In genomic region chr19:54001496-54001895, GRCh38 we compare ENCODE assay signal across 18 cellular contexts. TPM values are rescaled to one million over a fixed set of nuclear protein-coding genes. Genes with fewer than 3 reads are reported as not detected.
DNase-seq lines count a peak whose midpoint lies in the region; ATAC-seq and TF ChIP-seq lines count a peak whose summit lies in the region.
"Had no signal": no experiment of that assay in that cellular context is flagged by ENCODE, and none has a peak within 500 bp of the region (broad histone marks: within the 10 kb centered on the region; RNA-seq: fewer than 3 reads in every experiment).

No MANE protein-coding gene starts in this region.

- H3K27ac ChIP-seq in PC-3 (ENCODE audit: low read length) = peak overlapping the region; percentile 75
- H3K27ac ChIP-seq in RWPE2 (ENCODE audit: poor library complexity, severe bottlenecking) = peak overlapping the region; percentile 32
- peak overlapping the region; percentile 51 for H3K27ac ChIP-seq in neural cell (ENCODE audit: low read length)
- H3K27ac ChIP-seq: BLaER1 treated with 17β-estradiol and CSF1 and Interleukin-3, amounts not matched to agents 10 nM and 100 nM had no signal

- intact Hi-C loops in PC-3 (cut with micrococcal nuclease) = no loop called here

- POLR2A ChIA-PET in PC-3 (lab: Charles Lee; ENCODE audit: unreplicated experiment) = no interaction called here

- no peaks in the 10 kb centered on the region for H3K36me3 ChIP-seq in PC-3 (ENCODE audit: low read depth, low read length)
- no peaks in the 10 kb centered on the region for H3K36me3 ChIP-seq in RWPE2 (ENCODE audit: low read depth)
- no peaks in the 10 kb centered on the region for H3K36me3 ChIP-seq in neural cell (ENCODE audit: insufficient read depth, low read length)
- H3K36me3 ChIP-seq: BE2C, HAP-1 had no signal

- H3K79me2 ChIP-seq in PC-3 (ENCODE audit: low read length) (no peaks in the 10 kb centered on the region), neural cell (replicated peaks; ENCODE audit: insufficient read depth, low read length) (no peaks in the 10 kb centered on the region)

- H3K9ac ChIP-seq in PC-3 (ENCODE audit: low read length) (no peak overlapping the region; the same call in 1 of the 2 replicates), neural cell (ENCODE audit: low read length) (no peak overlapping the region)
- H3K9ac ChIP-seq: BLaER1 treated with 17β-estradiol and CSF1 and Interleukin-3, amounts not matched to agents 10 nM and 100 nM had no signal

- no peak for TF ChIP-seq CTCF in PC-3 (conservative IDR thresholded peaks at IDR 0.05; ENCODE audit: low read depth, low read length)
- TF ChIP-seq CTCF in RWPE2 (IDR thresholded peaks at IDR 0.05; ENCODE audit: poor library complexity, severe bottlenecking) = no peak
- TF ChIP-seq CTCF in neural cell (IDR thresholded peaks at IDR 0.05; ENCODE audit: poor library complexity, severe bottlenecking) = no peak
- no peak for TF ChIP-seq CTCF in GM10266 (IDR thresholded peaks at IDR 0.05; ENCODE audit: control insufficient read depth, insufficient read depth, low read depth, missing control alignments)

- H3F3A ChIP-seq in PC-3 (ENCODE audit: low read length, unreplicated experiment) (no peaks in the 10 kb centered on the region), neural cell (ENCODE audit: insufficient read depth, low read length, poor library complexity, severe bottlenecking) (no peaks in the 10 kb centered on the region)

- H4K20me1 ChIP-seq in PC-3 (ENCODE audit: low read length) (no peaks in the 10 kb centered on the region), neural cell (ENCODE audit: insufficient read depth) (no peaks in the 10 kb centered on the region)
- H4K20me1 ChIP-seq: BLaER1 treated with 17β-estradiol and CSF1 and Interleukin-3, amounts not matched to agents 10 nM and 100 nM had no signal

- no peak for TF ChIP-seq RAD21 in neural cell (conservative IDR thresholded peaks at IDR 0.05)

- CTCF ChIA-PET in PC-3 (lab: Charles Lee) = interaction anchor here (0.7 kb wide), 1 partner anchor 64 kb away, joined by 5 read pairs; no protein-coding TSS in a partner anchor

- H3K4me3 ChIP-seq in PC-3 (ENCODE audit: low read length) = no peak overlapping the region
- no peak overlapping the region for H3K4me3 ChIP-seq in RWPE2 (ENCODE audit: severe bottlenecking)
- H3K4me3 ChIP-seq in neural cell (ENCODE audit: low read length) = no peak overlapping the region
- H3K4me3 ChIP-seq: BLaER1 treated with 17β-estradiol and CSF1 and Interleukin-3, amounts not matched to agents 10 nM and 100 nM; GM23338; HAP-1 had no signal

- TF ChIP-seq EP300 in neural cell (conservative IDR thresholded peaks at IDR 0.05; ENCODE audit: poor library complexity, severe bottlenecking) = peak; percentile 95

- DNase-seq in PC-3 (no peak), RWPE2 (ENCODE audit: low spot score) (no peak), NCI-H774 (lab: John Stamatoyannopoulos, UW) (no peak), GM10266 (ENCODE audit: extremely low spot score) (no peak), NCI-H2227 treated with DMSO at 0.1 percent for 48 hours (lab: John Stamatoyannopoulos, UW) (no peak)
- DNase-seq: BE2C; CD4-positive, alpha-beta T cell; CD8-positive, alpha-beta memory T cell; DMS53; DMS79 treated with DMSO at 0.1 percent for 48 hours; GF-D8; HFFc6 had no signal

- H3K4me2 ChIP-seq in PC-3 (ENCODE audit: low read length) (peak overlapping the region; percentile 64; the same call in 1 of the 2 replicates), neural cell (ENCODE audit: low read length) (no peak overlapping the region)
- H3K4me2 ChIP-seq: GM23338 had no signal

- ATAC-seq in PC-3 = no peak
- no peak for ATAC-seq in RWPE2 (ENCODE audit: low read depth)
- ATAC-seq: GM23338 had no signal

- no TSS peak for BruUV-seq in PC-3 (replicated peaks; lab: Mats Ljungman, UMichigan)

- H2AFZ ChIP-seq in PC-3 (ENCODE audit: low read length) (no peak overlapping the region), neural cell (ENCODE audit: low read depth, low read length) (no peak overlapping the region)
- H2AFZ ChIP-seq: GM23338 had no signal

- H3K4me1 ChIP-seq in PC-3 (ENCODE audit: insufficient read depth, low read length) (peaks cover 21% of the 10 kb centered on the region), RWPE2 (ENCODE audit: insufficient read depth, poor library complexity, severe bottlenecking) (no peaks in the 10 kb centered on the region)
- H3K4me1 ChIP-seq: BE2C, HAP-1 had no signal

- H3K27me3 ChIP-seq in PC-3 (ENCODE audit: low read length) = no peaks in the 10 kb centered on the region; the same call in 1 of the 2 replicates
- H3K27me3 ChIP-seq in RWPE2 (ENCODE audit: insufficient read depth, poor library complexity, severe bottlenecking) = no peaks in the 10 kb centered on the region
- H3K27me3 ChIP-seq in neural cell (ENCODE audit: insufficient read depth, low read depth, low read length) = no peaks in the 10 kb centered on the region
- H3K27me3 ChIP-seq: BLaER1 treated with 17β-estradiol and CSF1 and Interleukin-3, amounts not matched to agents 10 nM and 100 nM had no signal

- H3K9me2 ChIP-seq in PC-3 (replicated peaks; ENCODE audit: low read length) (no peaks in the 10 kb centered on the region), neural cell (ENCODE audit: insufficient read depth, low read length) (no peaks in the 10 kb centered on the region)

- H3K9me3 ChIP-seq in PC-3 (ENCODE audit: low read length) = no peaks in the 10 kb centered on the region
- no peaks in the 10 kb centered on the region for H3K9me3 ChIP-seq in RWPE2 (ENCODE audit: severe bottlenecking)
- no peaks in the 10 kb centered on the region for H3K9me3 ChIP-seq in neural cell (ENCODE audit: low read length)
- H3K9me3 ChIP-seq: BE2C; BLaER1 treated with 17β-estradiol and CSF1 and Interleukin-3, amounts not matched to agents 10 nM and 100 nM; HAP-1 had no signal

TF ChIP-seq in neural cell, 6 proteins besides CTCF, POLR2A, EP300 and RAD21:
- TF ChIP-seq POLR2AphosphoS5 (IDR thresholded peaks at IDR 0.05) (peak; percentile 85), MXI1 (conservative IDR thresholded peaks at IDR 0.05; ENCODE audit: poor library complexity, severe bottlenecking) (no peak), SMC3 (conservative IDR thresholded peaks at IDR 0.05; ENCODE audit: poor library complexity) (no peak), REST (IDR thresholded peaks at IDR 0.05; ENCODE audit: borderline replicate concordance) (peak; percentile 62)

RNA-seq across cellular contexts. Expression of gene CACNG6, which starts 10.1 kb away (rescaled TPM):
- 1.8 TPM in 1 of 2 replicates, not detected in the other for total RNA-seq in PC-3 (2014; rRNA removed)
- polyA plus RNA-seq in neural cell = 0.28 and 0.60 TPM in 2 replicates
- polyA minus RNA-seq in neural cell = 0.46 and 0.97 TPM in 2 replicates
- total RNA-seq: CD4-positive, alpha-beta T cell; CD8-positive, alpha-beta memory T cell; G401; HFFc6 had no signal
- polyA plus RNA-seq: CD8-positive, alpha-beta memory T cell had no signal

RNA-seq across cellular contexts. Expression of gene CACNG8, which starts 38.8 kb away (rescaled TPM):
- 0.15 and 0.23 TPM in 2 replicates for total RNA-seq in PC-3 (2014; rRNA removed)
- 3.3 and 6.0 TPM in 2 replicates for polyA plus RNA-seq in neural cell
- polyA minus RNA-seq in neural cell = 8.5 and 9.4 TPM in 2 replicates
- total RNA-seq: CD4-positive, alpha-beta T cell; CD8-positive, alpha-beta memory T cell had no signal
- polyA plus RNA-seq: CD14-positive monocyte; CD8-positive, alpha-beta memory T cell had no signal
